In genomic region chr18:7953085-7953958, GRCh38 we compare ENCODE assay signal across 12 cellular contexts.
A peak's percentile ranks its signal among the peaks of the same experiment; 100 is the strongest.
DNase-seq lines count a peak whose midpoint lies in the region; ATAC-seq and TF ChIP-seq lines count a peak whose summit lies in the region.
"Had no signal": no experiment of that assay in that cellular context is flagged by ENCODE, and none has a peak within 500 bp of the region (broad histone marks: within the 10 kb centered on the region; RNA-seq: fewer than 3 reads in every experiment).

No MANE protein-coding gene starts in this region.

- 90% methylated on average over 8 of the region's 8 CpGs for WGBS in esophagus muscularis mucosa

- TF ChIP-seq EP300 in esophagus muscularis mucosa (IDR thresholded peaks at IDR 0.05) = no peak

- peaks cover 0 to 9% (median 0%) of the 10 kb centered on the region in 4 donors for H3K36me3 ChIP-seq in esophagus muscularis mucosa

- H3K27ac ChIP-seq in esophagus muscularis mucosa (replicated peaks in 1 of 4) = no peak overlapping the region

- peak; percentile 65 for ATAC-seq in GM21723 (IDR thresholded peaks at IDR 0.05; ENCODE audit: unreplicated experiment)
- peak; percentile 85 for ATAC-seq in HG03520 (IDR thresholded peaks at IDR 0.05; ENCODE audit: unreplicated experiment)
- ATAC-seq in HG03342 (IDR thresholded peaks at IDR 0.05; ENCODE audit: unreplicated experiment) = no peak
- ATAC-seq: naive thymus-derived CD8-positive, alpha-beta T cell had no signal

- DNase-seq in activated naive CD4-positive, alpha-beta T cell treated with Interleukin-2 at 50 U/mL for 16 hours = no peak
- DNase-seq in nephron progenitor cell (no peak), C1 segment of cervical spinal cord (lab: John Stamatoyannopoulos, UW) (no peak), esophagus muscularis mucosa (ENCODE audit: extremely low spot score) (no peak)
- DNase-seq: activated naive CD4-positive, alpha-beta T cell treated with anti-CD3 and anti-CD28 coated beads, Interleukin-2, amount 50 U/mL, for 16 hours; naive thymus-derived CD8-positive, alpha-beta T cell; substantia nigra; T1000 had no signal

- H3K4me3 ChIP-seq in esophagus muscularis mucosa = no peak overlapping the region

- no peaks in the 10 kb centered on the region for H3K9me3 Mint-ChIP-seq in activated naive CD4-positive, alpha-beta T cell treated with anti-CD3 and anti-CD28 coated beads, Interleukin-2, amount 50 U/mL, for 24 hours
- no peaks in the 10 kb centered on the region for H3K9me3 Mint-ChIP-seq in nephron progenitor cell

- intact Hi-C loops in esophagus muscularis mucosa (cut with DNase I) = no loop called here

- no peak for TF ChIP-seq POLR2A in esophagus muscularis mucosa (IDR thresholded peaks at IDR 0.05; ENCODE audit: low read depth)

- H3K9me3 ChIP-seq in esophagus muscularis mucosa = no peaks in the 10 kb centered on the region

- no peaks in the 10 kb centered on the region for H3K36me3 Mint-ChIP-seq in activated naive CD4-positive, alpha-beta T cell treated with anti-CD3 and anti-CD28 coated beads, Interleukin-2, amount 50 U/mL, for 24 hours
- no peaks in the 10 kb centered on the region for H3K36me3 Mint-ChIP-seq in nephron progenitor cell (ENCODE audit: low read depth)
- H3K36me3 Mint-ChIP-seq: naive thymus-derived CD8-positive, alpha-beta T cell had no signal

- H3K4me1 Mint-ChIP-seq in activated naive CD4-positive, alpha-beta T cell treated with anti-CD3 and anti-CD28 coated beads, Interleukin-2, amount 50 U/mL, for 24 hours = peaks cover 12% of the 10 kb centered on the region
- peaks cover 21% of the 10 kb centered on the region for H3K4me1 Mint-ChIP-seq in nephron progenitor cell
- H3K4me1 Mint-ChIP-seq: naive thymus-derived CD8-positive, alpha-beta T cell had no signal

- TF ChIP-seq CTCF in nephron progenitor cell (IDR thresholded peaks at IDR 0.05) (no peak), esophagus muscularis mucosa (IDR thresholded peaks at IDR 0.05) (no peak)

- H3K27me3 ChIP-seq in esophagus muscularis mucosa = no peaks in the 10 kb centered on the region

- H3K27me3 Mint-ChIP-seq in activated naive CD4-positive, alpha-beta T cell treated with anti-CD3 and anti-CD28 coated beads, Interleukin-2, amount 50 U/mL, for 24 hours = no peaks in the 10 kb centered on the region
- H3K27me3 Mint-ChIP-seq in nephron progenitor cell (ENCODE audit: low read depth, poor library complexity) = no peaks in the 10 kb centered on the region
- H3K27me3 Mint-ChIP-seq: naive thymus-derived CD8-positive, alpha-beta T cell had no signal

- no peak overlapping the region for H3K4me3 Mint-ChIP-seq in activated naive CD4-positive, alpha-beta T cell treated with anti-CD3 and anti-CD28 coated beads, Interleukin-2, amount 50 U/mL, for 24 hours
- no peak overlapping the region for H3K4me3 Mint-ChIP-seq in nephron progenitor cell

- peak overlapping the region; percentile 25 for H3K27ac Mint-ChIP-seq in activated naive CD4-positive, alpha-beta T cell treated with anti-CD3 and anti-CD28 coated beads, Interleukin-2, amount 50 U/mL, for 24 hours
- peak overlapping the region; percentile 7 for H3K27ac Mint-ChIP-seq in nephron progenitor cell

- peaks cover 4 to 14% (median 12%) of the 10 kb centered on the region in 4 donors for H3K4me1 ChIP-seq in esophagus muscularis mucosa
